In genomic region chr2:217912030-217913024, GRCh38 we compare ENCODE assay signal across 1 cellular context.
TF ChIP-seq lines count a peak whose summit lies in the region.

No MANE protein-coding gene starts in this region.

TF ChIP-seq in WTC11, 78 proteins besides CTCF, POLR2A, EP300 and RAD21 (continued from another document):
- TF ChIP-seq ATF6 (CRISPR knock-in tag; IDR thresholded peaks at IDR 0.05) = no peak
